ENCODE assay signal across 8 cellular contexts in genomic region chr6:89082439-89082838, GRCh38. TPM values are rescaled to one million over a fixed set of nuclear protein-coding genes. Genes with fewer than 3 reads are reported as not detected.
DNase-seq lines count a peak whose midpoint lies in the region; ATAC-seq and TF ChIP-seq lines count a peak whose summit lies in the region.

No MANE protein-coding gene starts in this region.

- H4K20me1 ChIP-seq in neural cell (ENCODE audit: insufficient read depth), result peaks cover 29% of the 10 kb centered on the region

- WGBS in endodermal cell (ENCODE audit: insufficient coverage in 1 of 2, insufficient read length in 1 of 2), 2 experiments, result 18 to 25% methylated on average over 8 to 11 of the region's 11 CpGs

- peaks cover 15% of the 10 kb centered on the region for H3K4me1 Mint-ChIP-seq in endodermal cell

- H3K4me3 ChIP-seq in Panc1 (ENCODE audit: low read depth in 2 of 2, low read length in 2 of 2) (peak overlapping the region; percentile 92 to 94), endodermal cell (ENCODE audit: low read length) (peak overlapping the region; percentile 85), neural cell (ENCODE audit: low read length) (peak overlapping the region; percentile 99)

- peak overlapping the region; percentile 100 for H3K4me2 ChIP-seq in neural cell (ENCODE audit: low read length)

- DNase-seq in NCI-H82 (lab: John Stamatoyannopoulos, UW) (peak; percentile 35), NCI-H82 treated with DMSO at 0.1 percent for 48 hours (lab: John Stamatoyannopoulos, UW; ENCODE audit: unreplicated experiment) (no peak), Panc1 (ENCODE audit: low read depth, low spot score) (no peak), endodermal cell (no peak), LoVo (ENCODE audit: low spot score) (no peak)

- CTCF ChIA-PET in Panc1 (lab: Charles Lee), result interaction anchor here (0.7 kb wide), 1 partner anchor 72 kb away, joined by 3 read pairs; no protein-coding TSS in a partner anchor

- peak overlapping the region; percentile 86 for H3K27ac Mint-ChIP-seq in endodermal cell

- peaks cover 26% of the 10 kb centered on the region for H3K36me3 ChIP-seq in Panc1 (ENCODE audit: control insufficient read depth, insufficient read depth, low read length)
- peaks cover 28% of the 10 kb centered on the region for H3K36me3 ChIP-seq in endodermal cell (ENCODE audit: control insufficient read depth, insufficient read depth, low read length)
- no peaks in the 10 kb centered on the region for H3K36me3 ChIP-seq in neural cell (ENCODE audit: insufficient read depth, low read length)

- H3K27me3 ChIP-seq in Panc1 (ENCODE audit: control insufficient read depth, insufficient read depth, low read length) (no peaks in the 10 kb centered on the region), endodermal cell (ENCODE audit: control insufficient read depth, insufficient read depth, low read length, poor library complexity, severe bottlenecking) (no peaks in the 10 kb centered on the region), neural cell (ENCODE audit: insufficient read depth, low read depth, low read length) (no peaks in the 10 kb centered on the region)

- H3K9me3 Mint-ChIP-seq in endodermal cell, result no peaks in the 10 kb centered on the region

- H3K9me3 ChIP-seq in Panc1 (ENCODE audit: control insufficient read depth, insufficient read depth, low read depth, low read length), result no peaks in the 10 kb centered on the region
- no peaks in the 10 kb centered on the region for H3K9me3 ChIP-seq in endodermal cell (ENCODE audit: control insufficient read depth, low read length)
- no peaks in the 10 kb centered on the region for H3K9me3 ChIP-seq in neural cell (ENCODE audit: low read length)

- TF ChIP-seq RAD21 in neural cell (conservative IDR thresholded peaks at IDR 0.05), result no peak

- peaks cover 48% of the 10 kb centered on the region for H3K79me2 ChIP-seq in neural cell (replicated peaks; ENCODE audit: insufficient read depth, low read length)

- H3K27ac ChIP-seq in Panc1 (ENCODE audit: low read length) (peak overlapping the region; percentile 98), endodermal cell (ENCODE audit: low read depth, low read length) (no peak overlapping the region), neural cell (ENCODE audit: low read length) (peak overlapping the region; percentile 78)

- in situ Hi-C loops in Panc1 (cut with HindIII; ENCODE audit: low pct_unique_long_range_greater_than_20kb, low sequenced_read_pairs), result no loop called here

- TF ChIP-seq EP300 in neural cell (conservative IDR thresholded peaks at IDR 0.05; ENCODE audit: poor library complexity, severe bottlenecking), result no peak

- H2AFZ ChIP-seq in neural cell (ENCODE audit: low read depth, low read length), result no peak overlapping the region

- peaks cover 4% of the 10 kb centered on the region for H3F3A ChIP-seq in neural cell (ENCODE audit: insufficient read depth, low read length, poor library complexity, severe bottlenecking)

- peak overlapping the region; percentile 94 for H3K4me3 Mint-ChIP-seq in endodermal cell

- TF ChIP-seq CTCF in Panc1 (IDR thresholded peaks at IDR 0.05), result no peak
- TF ChIP-seq CTCF in endodermal cell (conservative IDR thresholded peaks at IDR 0.05), result no peak
- TF ChIP-seq CTCF in neural cell (IDR thresholded peaks at IDR 0.05; ENCODE audit: poor library complexity, severe bottlenecking), result no peak

- H3K9ac ChIP-seq in endodermal cell (ENCODE audit: extremely low read depth, low read length, poor library complexity, severe bottlenecking) (peak overlapping the region; percentile 87), neural cell (ENCODE audit: low read length) (peak overlapping the region; percentile 83)

- POLR2A ChIA-PET in Panc1 (lab: Charles Lee), result interaction anchor here (0.6 kb wide), 1 partner anchor 36 kb away, joined by 3 read pairs; the partner anchor contains the start of gene SRSF12

- BruUV-seq in Panc1 (replicated peaks; lab: Mats Ljungman, UMichigan), result no TSS peak

- no peaks in the 10 kb centered on the region for H3K27me3 Mint-ChIP-seq in endodermal cell (ENCODE audit: insufficient read depth)

- intact Hi-C loops in Panc1 (cut with micrococcal nuclease; ENCODE audit: unreplicated experiment), result no loop called here

- peaks cover 32% of the 10 kb centered on the region for H3K36me3 Mint-ChIP-seq in endodermal cell (ENCODE audit: low read depth)

- no peak for ATAC-seq in Panc1
- no peak for ATAC-seq in GM18907 (IDR thresholded peaks at IDR 0.05; ENCODE audit: unreplicated experiment)
- no peak for ATAC-seq in HG03159 (IDR thresholded peaks at IDR 0.05; ENCODE audit: unreplicated experiment)

- H3K9me2 ChIP-seq in neural cell (ENCODE audit: insufficient read depth, low read length), result no peaks in the 10 kb centered on the region

- H3K4me1 ChIP-seq in Panc1 (ENCODE audit: control insufficient read depth, insufficient read depth, low read length), result peaks cover 16% of the 10 kb centered on the region
- peaks cover 3% of the 10 kb centered on the region for H3K4me1 ChIP-seq in endodermal cell (ENCODE audit: control insufficient read depth, insufficient read depth, low read length)

TF ChIP-seq in neural cell, 6 proteins besides CTCF, POLR2A, EP300 and RAD21:
- TF ChIP-seq REST (IDR thresholded peaks at IDR 0.05; ENCODE audit: borderline replicate concordance), result no peak
- no peak for TF ChIP-seq TAF1 (IDR thresholded peaks at IDR 0.05; ENCODE audit: low read depth)
- no peak for TF ChIP-seq EZH2 (IDR thresholded peaks at IDR 0.05; ENCODE audit: borderline replicate concordance, insufficient read depth, low read length, poor library complexity, severe bottlenecking)
- TF ChIP-seq MXI1 (conservative IDR thresholded peaks at IDR 0.05; ENCODE audit: poor library complexity, severe bottlenecking), result no peak
- no peak for TF ChIP-seq SMC3 (conservative IDR thresholded peaks at IDR 0.05; ENCODE audit: poor library complexity)
- no peak for TF ChIP-seq POLR2AphosphoS5 (IDR thresholded peaks at IDR 0.05)

RNA-seq across cellular contexts. Expression of gene PNRC1, which starts 1.9 kb away (rescaled TPM):
- total RNA-seq in Panc1 (2021; ENCODE audit: unreplicated experiment) (63.5 TPM), endodermal cell (100 to 1,000 TPM; 105 to 118 TPM)
- polyA plus RNA-seq in Panc1 (2012; ENCODE audit: insufficient read length), result 53.4 TPM
- polyA plus RNA-seq in endodermal cell (2013, experiment 1 of 2), result 63.4 TPM
- polyA plus RNA-seq in endodermal cell (2013, experiment 2 of 2), result 65.5 TPM
- 17.9 and 22.2 TPM in 2 replicates for polyA plus RNA-seq in neural cell
- polyA minus RNA-seq in neural cell, result 114 and 131 TPM in 2 replicates

RNA-seq across cellular contexts. Expression of gene SRSF12, which starts 35.4 kb away (rescaled TPM):
- total RNA-seq in Panc1 (2021; ENCODE audit: unreplicated experiment) (0.28 TPM), endodermal cell (10 to 100 TPM in 1 of 2 donors, 1 to 10 TPM in 1; 9.2 to 17.8 TPM)
- 0.24 TPM for polyA plus RNA-seq in Panc1 (2012; ENCODE audit: insufficient read length)
- 16.4 TPM for polyA plus RNA-seq in endodermal cell (2013, experiment 1 of 2)
- polyA plus RNA-seq in endodermal cell (2013, experiment 2 of 2), result 16.3 TPM
- polyA plus RNA-seq in neural cell, result 42.1 and 44.0 TPM in 2 replicates
- polyA minus RNA-seq in neural cell, result 66.2 and 73.5 TPM in 2 replicates
